1 cellular context compared by ENCODE assay signal in genomic region chr17:82365586-82366295, GRCh38.
TF ChIP-seq lines count a peak whose summit lies in the region.

No MANE protein-coding gene starts in this region.

TF ChIP-seq in K562, 482 proteins besides CTCF, POLR2A, EP300 and RAD21:
- TF ChIP-seq HDAC8 (tag; IDR thresholded peaks at IDR 0.05) (no peak), ZNF124 (CRISPR knock-in tag; IDR thresholded peaks at IDR 0.05) (no peak), ZNF347 (CRISPR knock-in tag; IDR thresholded peaks at IDR 0.05; ENCODE audit: low read depth) (no peak)
